21 cellular contexts compared by ENCODE assay signal in the genomic region with DNA sequence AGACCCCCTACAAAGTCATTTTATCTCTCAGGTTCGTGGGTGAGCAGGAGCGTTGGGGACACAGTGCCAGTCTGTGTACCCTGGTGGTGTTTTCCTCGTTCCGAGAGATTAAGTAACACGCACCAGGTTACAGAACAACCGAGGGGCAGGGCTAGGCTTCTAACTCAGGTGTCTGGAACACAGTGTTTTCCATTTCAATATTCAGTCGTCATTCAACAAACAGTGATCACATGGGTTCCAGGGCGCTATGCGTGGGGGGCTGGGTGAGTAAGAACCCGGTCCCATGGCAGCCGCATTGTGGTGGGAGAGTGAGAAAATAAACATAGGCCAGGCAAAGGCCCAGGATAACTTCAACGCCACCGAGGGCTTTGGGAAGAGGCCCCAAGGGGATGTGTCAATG. TPM values are rescaled to one million over a fixed set of nuclear protein-coding genes. Genes with fewer than 3 reads are reported as not detected.
A peak's percentile ranks its signal among the peaks of the same experiment; 100 is the strongest.
DNase-seq lines count a peak whose midpoint lies in the region; ATAC-seq, FAIRE-seq and TF ChIP-seq lines count a peak whose summit lies in the region.
"Had no signal": no experiment of that assay in that cellular context is flagged by ENCODE, and none has a peak within 500 bp of the region (broad histone marks: within the 10 kb centered on the region; RNA-seq: fewer than 3 reads in every experiment).

No MANE protein-coding gene starts in this region.

- H3K27ac ChIP-seq in BLaER1 = peak overlapping the region; percentile 54; the same call in 1 of the 2 replicates
- H3K27ac ChIP-seq in K562 (ENCODE audit: extremely low read depth, low read depth, low read length) = no peak overlapping the region
- H3K27ac ChIP-seq in psoas muscle = no peak overlapping the region
- no peak overlapping the region for H3K27ac ChIP-seq in PC-3 (ENCODE audit: low read length)
- H3K27ac ChIP-seq: SJCRH30 had no signal

- H2AFZ ChIP-seq in K562 (ENCODE audit: low read depth, low read length) (no peak overlapping the region), PC-3 (ENCODE audit: low read length) (no peak overlapping the region)

- no peak for FAIRE-seq in K562 (lab: Jason Lieb, UNC)
- FAIRE-seq: D721Med, GM12892, H1 had no signal

- H3K4me2 ChIP-seq in BLaER1 = peak overlapping the region; percentile 91
- no peak overlapping the region for H3K4me2 ChIP-seq in K562 (ENCODE audit: insufficient read depth, low read length)
- H3K4me2 ChIP-seq in PC-3 (ENCODE audit: low read length) = no peak overlapping the region

- H3K9me1 ChIP-seq in K562 (ENCODE audit: control insufficient read depth, insufficient read depth, low read length) = no peaks in the 10 kb centered on the region

- no peaks in the 10 kb centered on the region for H3K9me2 ChIP-seq in PC-3 (replicated peaks; ENCODE audit: low read length)

- H4K20me1 ChIP-seq in BLaER1 (no peaks in the 10 kb centered on the region), K562 (replicated peaks; ENCODE audit: control insufficient read depth, insufficient read depth, low read length) (no peaks in the 10 kb centered on the region; the same call in 1 of the 2 replicates), PC-3 (ENCODE audit: low read length) (no peaks in the 10 kb centered on the region)

- H3K9me3 ChIP-seq in BLaER1 (no peaks in the 10 kb centered on the region), K562 (replicated peaks; ENCODE audit: control insufficient read depth, insufficient read depth, low read depth, low read length) (no peaks in the 10 kb centered on the region), psoas muscle (no peaks in the 10 kb centered on the region), PC-3 (ENCODE audit: low read length) (no peaks in the 10 kb centered on the region)
- H3K9me3 ChIP-seq: SJCRH30 had no signal

- peaks cover 99% of the 10 kb centered on the region for H3K4me1 ChIP-seq in BLaER1
- peaks cover 10 to 16% of the 10 kb centered on the region in 2 experiments; a peak in 4 of 5 replicates for H3K4me1 ChIP-seq in K562 (replicated peaks in 1 of 2; ENCODE audit: control insufficient read depth in 2 of 2, insufficient read depth in 2 of 2, low read length in 2 of 2)
- peaks cover 2% of the 10 kb centered on the region for H3K4me1 ChIP-seq in psoas muscle
- no peaks in the 10 kb centered on the region for H3K4me1 ChIP-seq in PC-3 (ENCODE audit: insufficient read depth, low read length)

- ATAC-seq in K562 (no peak), left lobe of liver (peak; percentile 40), psoas muscle (no peak), HG02938 (IDR thresholded peaks at IDR 0.05; ENCODE audit: unreplicated experiment) (no peak), PC-3 (no peak)

- intact Hi-C loops in K562 (cut with micrococcal nuclease) = no loop called here
- intact Hi-C loops in psoas muscle (cut with DNase I) = no loop called here
- intact Hi-C loops in PC-3 (cut with micrococcal nuclease) = no loop called here

- TF ChIP-seq CTCF in K562 (IDR thresholded peaks at IDR 0.05 in 2 of 3, conservative IDR thresholded peaks at IDR 0.05 in 1 of 3; ENCODE audit: insufficient read depth in 2 of 3, low read depth in 1 of 3, low read length in 3 of 3) (no peak), psoas muscle (IDR thresholded peaks at IDR 0.05) (no peak), PC-3 (conservative IDR thresholded peaks at IDR 0.05; ENCODE audit: low read depth, low read length) (no peak)

- H3K9ac ChIP-seq in BLaER1 (peak overlapping the region; percentile 20; the same call in 1 of the 2 replicates), K562 (ENCODE audit: insufficient read depth in 1 of 2, low read depth in 2 of 2, low read length in 2 of 2) (no peak overlapping the region), PC-3 (ENCODE audit: low read length) (no peak overlapping the region)

- DNase-seq in K562 (ENCODE audit: extremely low read depth in 1 of 4, low spot score in 3 of 4) (peak in 2 of 4 experiments; percentile 39 to 40), left lobe of liver (ENCODE audit: low spot score) (peak; percentile 93), psoas muscle (peak; percentile 4 to 30), PC-3 (no peak), NCI-H2029 (lab: John Stamatoyannopoulos, UW) (no peak)
- no peak for DNase-seq in activated CD4-positive, alpha-beta T cell treated with anti-CD3 and anti-CD28 coated beads, Interleukin-2, amount 50 U/mL, for 4 hours
- DNase-seq: 8988T, GF-D8, NCI-H187 treated with DMSO at 0.1 percent for 48 hours, NCI-H748 treated with DMSO at 0.1 percent for 48 hours, SJCRH30, SW 1271 had no signal

- WGBS in K562 (ENCODE audit: insufficient coverage, low coverage, missing lambda C conversion rate) = 9% methylated on average over 13 of the region's 13 CpGs
- 90 to 93% (median 92%) methylated on average over 13 of the region's 13 CpGs for whole genome bisulfite sequencing in psoas muscle, 3 donors

- H3K27me3 ChIP-seq in BLaER1 (no peaks in the 10 kb centered on the region), K562 (ENCODE audit: control insufficient read depth in 2 of 2, insufficient read depth in 2 of 2, low read length in 2 of 2) (peaks cover 30 to 78% of the 10 kb centered on the region in 2 experiments), psoas muscle (ENCODE audit: insufficient read depth in 3 of 3, low read length in 2 of 3) (no peaks in the 10 kb centered on the region), PC-3 (ENCODE audit: low read length) (peaks cover 13% of the 10 kb centered on the region; the same call in 1 of the 2 replicates)

- TF ChIP-seq RAD21 in K562 (CRISPR knock-in tag; conservative IDR thresholded peaks at IDR 0.05 in 1 of 2, IDR thresholded peaks at IDR 0.05 in 1 of 2) = no peak

- CTCF ChIA-PET in K562 (lab: Yijun Ruan, JAX; ENCODE audit: low intra/inter-chr PET ratio) (no interaction called here), PC-3 (lab: Charles Lee) (no interaction called here)

- no peak overlapping the region for H3K4me3 ChIP-seq in BLaER1
- no peak overlapping the region for H3K4me3 ChIP-seq in K562
- no peak overlapping the region for H3K4me3 ChIP-seq in psoas muscle
- H3K4me3 ChIP-seq in PC-3 (ENCODE audit: low read length) = no peak overlapping the region
- H3K4me3 ChIP-seq: SJCRH30 had no signal

- H3K36me3 ChIP-seq in BLaER1 (no peaks in the 10 kb centered on the region), K562 (ENCODE audit: control insufficient read depth, insufficient read depth, low read length) (no peaks in the 10 kb centered on the region), psoas muscle (ENCODE audit: insufficient read depth in 1 of 2, low read depth in 1 of 2) (no peaks in the 10 kb centered on the region), PC-3 (ENCODE audit: low read depth, low read length) (no peaks in the 10 kb centered on the region)
- H3K36me3 ChIP-seq: SJCRH30 had no signal

- H3K79me2 ChIP-seq in K562 (ENCODE audit: control insufficient read depth, insufficient read depth, low read length) (no peaks in the 10 kb centered on the region), PC-3 (ENCODE audit: low read length) (no peaks in the 10 kb centered on the region)

- BruUV-seq in K562 (replicated peaks; lab: Mats Ljungman, UMichigan) (no TSS peak), PC-3 (replicated peaks; lab: Mats Ljungman, UMichigan) (no TSS peak)

- in situ Hi-C loops in K562 (cut with MboI) = no loop called here

- no peaks in the 10 kb centered on the region for H3F3A ChIP-seq in PC-3 (ENCODE audit: low read length, unreplicated experiment)

- no peak for TF ChIP-seq EP300 in K562 (IDR thresholded peaks at IDR 0.05; ENCODE audit: low read length)

- POLR2A ChIA-PET in K562 (lab: Yijun Ruan, JAX) (no interaction called here), PC-3 (lab: Charles Lee; ENCODE audit: unreplicated experiment) (no interaction called here)

- no peak for TF ChIP-seq POLR2A in K562 (conservative IDR thresholded peaks at IDR 0.05)

TF ChIP-seq in K562, 482 proteins besides CTCF, POLR2A, EP300 and RAD21:
- 0 out of 2 replicates have a peak, but pooled peaks have one; percentile 10 for TF ChIP-seq USF1 (CRISPR knock-in tag; IDR thresholded peaks at IDR 0.05)
- no peak for TF ChIP-seq ZNF780A (CRISPR knock-in tag; IDR thresholded peaks at IDR 0.05)
TF ChIP-seq in K562: peak in this region for 1.

RNA-seq across cellular contexts. Expression of gene RNU6ATAC, which starts 55.9 kb away (rescaled TPM):
- not detected in 2 replicates for total RNA-seq in K562 (2011; cell fraction: chromatin; rRNA removed; ENCODE audit: low replicate concordance)
- total RNA-seq in K562 (2011; cell fraction: nucleolus; rRNA removed) = under 0.01 TPM in 2 replicates
- total RNA-seq in K562 (2011; cell fraction: nucleoplasm; rRNA removed) = under 0.01 TPM in 1 of 2 replicates, not detected in the other
- not detected in 2 replicates for total RNA-seq in K562 (2014; rRNA removed)
- total RNA-seq in K562 (2014; rRNA removed; fragmentation: Illumina TruSeq; extraction: Trizol) = 3,061 and 4,723 TPM in 2 replicates
- 352 and 491 TPM in 2 replicates for total RNA-seq in K562 (2015; rRNA removed; fragmentation: Illumina TruSeq; extraction: Trizol)
- total RNA-seq in K562 (2021) = 143 and 200 TPM in 2 replicates
- not detected in 2 replicates for polyA plus RNA-seq in K562 (2011; rRNA removed)
- polyA plus RNA-seq in K562 (2011; cell fraction: cytosol; rRNA removed) = not detected in 2 replicates
- polyA plus RNA-seq in K562 (2011; cell fraction: nucleus; rRNA removed) = not detected in 2 replicates
- polyA plus RNA-seq in K562 (2012) = not detected in 2 replicates
- not detected in 2 replicates for polyA plus RNA-seq in K562 (2014; fragmentation: Illumina TruSeq; extraction: Trizol)
- not detected for polyA plus RNA-seq in K562 (2014; fragmentation: Nextera tagmentation; extraction: Ambion mirVana)
- polyA plus RNA-seq in K562 (2014; rRNA removed) = not detected in 2 replicates
- polyA minus RNA-seq in K562 (2011; rRNA and poly(A)+ RNA removed) = 1,988 and 3,166 TPM in 2 replicates
- 917 and 3,812 TPM in 2 replicates for polyA minus RNA-seq in K562 (2011; cell fraction: cytosol; rRNA and poly(A)+ RNA removed)
- under 0.01 TPM in 2 replicates for polyA minus RNA-seq in K562 (2011; cell fraction: nucleus; rRNA and poly(A)+ RNA removed)
- 25.8 TPM for total RNA-seq in left lobe of liver
- total RNA-seq in psoas muscle = 100 to 1,000 TPM in 2 of 4 donors, 10 to 100 TPM in 2; 13.1 to 120 (median 74.0) TPM
- not detected for polyA plus RNA-seq in psoas muscle
- not detected in 2 replicates for total RNA-seq in PC-3 (2014; rRNA removed)
- total RNA-seq: HT1080, NCI-H460, SJCRH30 had no signal
- polyA plus RNA-seq: BJ; CD8-positive, alpha-beta memory T cell; H1 had no signal

Comparison
In these comparisons a context has a peak if more than half of its experiments do, and no peak if none do; other contexts are left out.
1. DNase-seq: peak in left lobe of liver (single experiment) and psoas muscle (2 of 2); none in activated CD4-positive, alpha-beta T cell treated with anti-CD3 and anti-CD28 coated beads, Interleukin-2, amount 50 U/mL, for 4 hours (0 of 2), PC-3 (single experiment) and NCI-H2029 (single experiment).